Comparison of ENCODE assay signal across 20 cellular contexts in genomic region chr20:536426-537012, GRCh38. TPM values are rescaled to one million over a fixed set of nuclear protein-coding genes. Genes with fewer than 3 reads are reported as not detected.
DNase-seq lines count a peak whose midpoint lies in the region; TF ChIP-seq lines count a peak whose summit lies in the region.
"Had no signal": no experiment of that assay in that cellular context is flagged by ENCODE, and none has a peak within 500 bp of the region (broad histone marks: within the 10 kb centered on the region; RNA-seq: fewer than 3 reads in every experiment).

No MANE protein-coding gene starts in this region.

- no peak for DNase-seq in LNCaP clone FGC (ENCODE audit: low read depth)
- peak; percentile 7 for DNase-seq in dermis blood vessel endothelial cell
- DNase-seq in osteoblast (ENCODE audit: insufficient read length, low spot score, missing footprints): no peak
- DNase-seq in COLO668 (lab: John Stamatoyannopoulos, UW; ENCODE audit: unreplicated experiment): no peak
- DNase-seq in amniotic stem cell (lab: John Stamatoyannopoulos, UW): no peak
- DNase-seq in NCI-H2029 treated with DMSO at 0.1 percent for 48 hours (lab: John Stamatoyannopoulos, UW): no peak
- DNase-seq: aorta; C1 segment of cervical spinal cord; DND-41; dorsolateral prefrontal cortex; H7; left lung; NCI-H1092; NK-92 treated with Interleukin-12 subunit alpha and Interleukin-12 subunit beta, amount 100 ng/mL, for 24 hours; stimulated activated CD4-positive, alpha-beta T cell treated with anti-CD3 and anti-CD28 coated beads, Interleukin-4, amount 100 ng/mL, for 1 hour; T-helper 9 cell; upper lobe of right lung had no signal

- H3K27ac ChIP-seq in DOHH2 (ENCODE audit: low read depth, low read length): no peak overlapping the region
- H3K27ac ChIP-seq in osteoblast (ENCODE audit: low read depth, low read length): no peak overlapping the region
- H3K27ac ChIP-seq: dorsolateral prefrontal cortex, left lung, neural progenitor cell, right atrium auricular region, upper lobe of right lung had no signal

- H3K36me3 ChIP-seq in DOHH2 (ENCODE audit: control insufficient read depth, low read length): peaks cover 50% of the 10 kb centered on the region
- peaks cover 4% of the 10 kb centered on the region for H3K36me3 ChIP-seq in osteoblast (ENCODE audit: insufficient read depth, low read length)
- H3K36me3 ChIP-seq: left lung, right atrium auricular region, upper lobe of right lung had no signal

- H3K4me1 ChIP-seq in DOHH2 (ENCODE audit: control insufficient read depth, low read length) (peaks cover 77% of the 10 kb centered on the region), osteoblast (ENCODE audit: insufficient read depth, low read length) (peaks cover 29% of the 10 kb centered on the region)

- H3K4me3 ChIP-seq in DOHH2 (ENCODE audit: low read length) (no peak overlapping the region), LNCaP clone FGC (ENCODE audit: low read depth, low read length) (peak overlapping the region; percentile 11), osteoblast (ENCODE audit: insufficient read depth, low read length) (no peak overlapping the region)
- H3K4me3 ChIP-seq: dorsolateral prefrontal cortex, left lung, neural progenitor cell, right atrium auricular region, upper lobe of right lung had no signal

- H3K27me3 ChIP-seq in DOHH2 (ENCODE audit: control insufficient read depth, low read length) (no peaks in the 10 kb centered on the region), osteoblast (ENCODE audit: insufficient read depth, low read length) (no peaks in the 10 kb centered on the region)
- H3K27me3 ChIP-seq: dorsolateral prefrontal cortex, left lung, neural progenitor cell, right atrium auricular region, upper lobe of right lung had no signal

- H3K79me2 ChIP-seq in DOHH2 (ENCODE audit: control insufficient read depth, low read length) (peaks cover 100% of the 10 kb centered on the region), osteoblast (ENCODE audit: insufficient read depth, low read length) (peaks cover 99% of the 10 kb centered on the region)

- peaks cover 39% of the 10 kb centered on the region for H4K20me1 ChIP-seq in DOHH2 (ENCODE audit: control insufficient read depth, insufficient read depth, low read depth, low read length)
- peaks cover 92% of the 10 kb centered on the region for H4K20me1 ChIP-seq in osteoblast (ENCODE audit: insufficient read depth, low read length)

- TF ChIP-seq CTCF in DOHH2 (IDR thresholded peaks at IDR 0.05; ENCODE audit: low read depth, low read length, poor library complexity, severe bottlenecking) (no peak), LNCaP clone FGC (IDR thresholded peaks at IDR 0.05; ENCODE audit: control insufficient read depth, extremely low read depth, insufficient read depth) (no peak), osteoblast (IDR thresholded peaks at IDR 0.05; ENCODE audit: extremely low read depth, low read depth, low read length) (no peak)

- H3K9me3 ChIP-seq in DOHH2 (ENCODE audit: control insufficient read depth, insufficient read depth, low read length) (peaks cover 3% of the 10 kb centered on the region; the same call in 1 of the 2 replicates), osteoblast (ENCODE audit: low read depth, low read length) (no peaks in the 10 kb centered on the region)
- H3K9me3 ChIP-seq: left lung, right atrium auricular region, upper lobe of right lung had no signal

- no peaks in the 10 kb centered on the region for H3F3A ChIP-seq in DOHH2 (ENCODE audit: control insufficient read depth, insufficient read depth)

- H3K9me2 ChIP-seq in DOHH2 (replicated peaks; ENCODE audit: control insufficient read depth, low read length): no peaks in the 10 kb centered on the region

- H3K4me2 ChIP-seq in DOHH2 (ENCODE audit: low read length): peak overlapping the region; percentile 33
- H3K4me2 ChIP-seq in osteoblast (ENCODE audit: insufficient read depth, low read length): peak overlapping the region; percentile 5
- H3K4me2 ChIP-seq: neural progenitor cell had no signal

- no peak overlapping the region for H2AFZ ChIP-seq in osteoblast (ENCODE audit: low read length)
- H2AFZ ChIP-seq: neural progenitor cell had no signal

RNA-seq across cellular contexts. Expression of gene CSNK2A1, which starts 7.1 kb away (rescaled TPM):
- 128 and 213 TPM in 2 replicates for total RNA-seq in dermis blood vessel endothelial cell
- 82.9 and 90.5 TPM in 2 replicates for total RNA-seq in osteoblast
